In genomic region chr2:85594715-85595377, GRCh38 we compare ENCODE assay signal across 8 cellular contexts. TPM values are rescaled to one million over a fixed set of nuclear protein-coding genes. Genes with fewer than 3 reads are reported as not detected.
DNase-seq lines count a peak whose midpoint lies in the region; ATAC-seq, FAIRE-seq and TF ChIP-seq lines count a peak whose summit lies in the region.

No MANE protein-coding gene starts in this region.

- peak overlapping the region; percentile 89 for H3K9ac ChIP-seq in iPS-15b (ENCODE audit: low read depth, low read length)

- H3K36me3 ChIP-seq in iPS-15b (ENCODE audit: control insufficient read depth, insufficient read depth, low read length): peaks cover 20% of the 10 kb centered on the region

- H3K27me3 Mint-ChIP-seq in WTC11 (ENCODE audit: low read depth): peaks cover 10% of the 10 kb centered on the region
- no peaks in the 10 kb centered on the region for H3K27me3 Mint-ChIP-seq in stimulated activated naive CD8-positive, alpha-beta T cell treated with anti-CD3 and anti-CD28 coated beads, Interleukin-15, amount 100 ng/mL, for 72 hours

- no peak for FAIRE-seq in GM19239 (lab: Jason Lieb, UNC)

- H3K4me1 Mint-ChIP-seq in WTC11: peaks cover 14% of the 10 kb centered on the region
- H3K4me1 Mint-ChIP-seq in stimulated activated naive CD8-positive, alpha-beta T cell treated with anti-CD3 and anti-CD28 coated beads, Interleukin-15, amount 100 ng/mL, for 72 hours: peaks cover 62% of the 10 kb centered on the region

- peak overlapping the region; percentile 98 for H3K4me3 Mint-ChIP-seq in WTC11
- peak overlapping the region; percentile 93 to 100 for H3K4me3 Mint-ChIP-seq in stimulated activated naive CD8-positive, alpha-beta T cell treated with anti-CD3 and anti-CD28 coated beads, Interleukin-15, amount 100 ng/mL, for 72 hours

- H3K4me3 ChIP-seq in iPS-15b (ENCODE audit: low read depth, low read length): peak overlapping the region; percentile 96

- no peaks in the 10 kb centered on the region for H3K9me3 Mint-ChIP-seq in WTC11
- no peaks in the 10 kb centered on the region for H3K9me3 Mint-ChIP-seq in stimulated activated naive CD8-positive, alpha-beta T cell treated with anti-CD3 and anti-CD28 coated beads, Interleukin-15, amount 100 ng/mL, for 72 hours

- peaks cover 6% of the 10 kb centered on the region for H3K27me3 ChIP-seq in iPS-15b (ENCODE audit: control insufficient read depth, insufficient read depth, low read length)

- no peak for TF ChIP-seq CTCF in WTC11 (IDR thresholded peaks at IDR 0.05)

- H3K27ac Mint-ChIP-seq in WTC11: peak overlapping the region; percentile 91
- H3K27ac Mint-ChIP-seq in stimulated activated naive CD8-positive, alpha-beta T cell treated with anti-CD3 and anti-CD28 coated beads, Interleukin-15, amount 100 ng/mL, for 72 hours: peak overlapping the region; percentile 89 to 99

- H3K36me3 Mint-ChIP-seq in WTC11: peaks cover 16% of the 10 kb centered on the region

- CTCF ChIA-PET in WTC11 (lab: Charles Lee): interaction anchor here (0.6 to 2.3 kb wide), 5 partner anchors 17 to 668 kb away, joined by 3 to 12 read pairs (median 7); partner anchors contain the start of genes GGCX and VAMP8
- CTCF ChIA-PET in HEK293T (lab: Yijun Ruan, JAX): no interaction called here

- DNase-seq in activated CD4-positive, CD25-positive, alpha-beta regulatory T cell (lab: John Stamatoyannopoulos, UW): no peak
- no peak for DNase-seq in WTC11 (ENCODE audit: low spot score)
- DNase-seq in stimulated activated naive CD8-positive, alpha-beta T cell treated with anti-CD3 and anti-CD28 coated beads, Interleukin-15, amount 100 ng/mL, for 72 hours: no peak
- DNase-seq in HEK293T (ENCODE audit: extremely low spot score): no peak
- DNase-seq in GM19239 (ENCODE audit: insufficient read length, low spot score): no peak

- no peaks in the 10 kb centered on the region for H3K9me3 ChIP-seq in iPS-15b (ENCODE audit: control insufficient read depth, insufficient read depth, low read length)

- POLR2A ChIA-PET in WTC11 (lab: Charles Lee): interaction anchor here (0.5 to 1.5 kb wide), 6 partner anchors 10 to 182 kb away, joined by 3 to 5 read pairs (median 4); partner anchors contain the start of gene VAMP8
- POLR2A ChIA-PET in HEK293T (lab: Yijun Ruan, JAX): interaction anchor here (0.7 to 3.2 kb wide), 20 partner anchors 9 to 267 kb away, joined by 3 to 30 read pairs (median 5); partner anchors contain the start of genes C2orf68, GGCX, MAT2A and TGOLN2

- H3K4me1 ChIP-seq in iPS-15b (ENCODE audit: control insufficient read depth, insufficient read depth, low read length): peaks cover 4% of the 10 kb centered on the region

- peak; percentile 8 to 17 for ATAC-seq in activated CD4-positive, CD25-positive, alpha-beta regulatory T cell treated with anti-CD3 and anti-CD28 coated beads, Interleukin-2, amount 50 U/mL, for 24 hours
- peak; percentile 44 for ATAC-seq in HG02938 (IDR thresholded peaks at IDR 0.05; ENCODE audit: unreplicated experiment)
- ATAC-seq in WTC11: peak; percentile 25
- ATAC-seq in stimulated activated naive CD8-positive, alpha-beta T cell treated with anti-CD3 and anti-CD28 coated beads, Interleukin-15, amount 100 ng/mL, for 72 hours: peak; percentile 50

TF ChIP-seq in WTC11, 78 proteins besides CTCF, POLR2A, EP300 and RAD21:
- 0 out of 2 replicates have a peak, but pooled peaks have one; percentile 55 for TF ChIP-seq SMAD3 (CRISPR knock-in tag; IDR thresholded peaks at IDR 0.05; ENCODE audit: borderline replicate concordance)
- TF ChIP-seq NFATC4 (CRISPR knock-in tag; IDR thresholded peaks at IDR 0.05): no peak
TF ChIP-seq in WTC11: peak in this region for 1.

TF ChIP-seq in HEK293T, 16 proteins besides CTCF, POLR2A, EP300 and RAD21:
- TF ChIP-seq NFRKB (IDR thresholded peaks at IDR 0.05) (no peak), SUZ12 (IDR thresholded peaks at IDR 0.05) (no peak), TARDBP (IDR thresholded peaks at IDR 0.05) (no peak), HDGF (IDR thresholded peaks at IDR 0.05; ENCODE audit: borderline replicate concordance) (no peak), LEF1 (IDR thresholded peaks at IDR 0.05; ENCODE audit: borderline replicate concordance) (no peak), BHLHE40 (IDR thresholded peaks at IDR 0.05; ENCODE audit: borderline replicate concordance) (no peak), ELF4 (IDR thresholded peaks at IDR 0.05) (no peak), L3MBTL2 (conservative IDR thresholded peaks at IDR 0.05) (no peak), CTBP1 (IDR thresholded peaks at IDR 0.05; ENCODE audit: borderline replicate concordance) (no peak), FOXK2 (IDR thresholded peaks at IDR 0.05) (no peak), ZNF384 (IDR thresholded peaks at IDR 0.05) (no peak), ARNT (IDR thresholded peaks at IDR 0.05) (no peak), FOXA1 (IDR thresholded peaks at IDR 0.05) (no peak), SP1 (IDR thresholded peaks at IDR 0.05) (no peak), FOXM1 (IDR thresholded peaks at IDR 0.05; ENCODE audit: borderline replicate concordance) (no peak)
- TF ChIP-seq, protein P1, sequence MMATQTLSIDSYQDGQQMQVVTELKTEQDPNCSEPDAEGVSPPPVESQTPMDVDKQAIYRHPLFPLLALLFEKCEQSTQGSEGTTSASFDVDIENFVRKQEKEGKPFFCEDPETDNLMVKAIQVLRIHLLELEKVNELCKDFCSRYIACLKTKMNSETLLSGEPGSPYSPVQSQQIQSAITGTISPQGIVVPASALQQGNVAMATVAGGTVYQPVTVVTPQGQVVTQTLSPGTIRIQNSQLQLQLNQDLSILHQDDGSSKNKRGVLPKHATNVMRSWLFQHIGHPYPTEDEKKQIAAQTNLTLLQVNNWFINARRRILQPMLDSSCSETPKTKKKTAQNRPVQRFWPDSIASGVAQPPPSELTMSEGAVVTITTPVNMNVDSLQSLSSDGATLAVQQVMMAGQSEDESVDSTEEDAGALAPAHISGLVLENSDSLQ (IDR thresholded peaks at IDR 0.05): no peak

RNA-seq across cellular contexts. Expression of gene RNF181, which starts 0.7 kb away (rescaled TPM):
- total RNA-seq in WTC11 (2021): 95.4 to 108 TPM (median 102 TPM) in 3 replicates

RNA-seq across cellular contexts. Expression of gene TMEM150A, which starts 7.7 kb away (rescaled TPM):
- total RNA-seq in WTC11 (2021): 20.9 to 23.1 TPM (median 21.6 TPM) in 3 replicates

RNA-seq across cellular contexts. Expression of gene VAMP5, which starts 10.6 kb away (rescaled TPM):
- total RNA-seq in WTC11 (2021): 6.3 to 7.4 TPM (median 7.0 TPM) in 3 replicates

RNA-seq across cellular contexts. Expression of gene C2orf68, which starts 17.0 kb away (rescaled TPM):
- total RNA-seq in WTC11 (2021): 63.8 to 69.6 TPM (median 65.0 TPM) in 3 replicates

RNA-seq across cellular contexts. Expression of gene VAMP8, which starts 17.5 kb away (rescaled TPM):
- 48.8 to 55.4 TPM (median 52.0 TPM) in 3 replicates for total RNA-seq in WTC11 (2021)
